ENCODE assay signal across 18 cellular contexts in genomic region chr17:63943745-63944144, GRCh38. TPM values are rescaled to one million over a fixed set of nuclear protein-coding genes. Genes with fewer than 3 reads are reported as not detected.
DNase-seq lines count a peak whose midpoint lies in the region; ATAC-seq and TF ChIP-seq lines count a peak whose summit lies in the region.
"Had no signal": no experiment of that assay in that cellular context is flagged by ENCODE, and none has a peak within 500 bp of the region (broad histone marks: within the 10 kb centered on the region; RNA-seq: fewer than 3 reads in every experiment).

No MANE protein-coding gene starts in this region.

- no peaks in the 10 kb centered on the region for H3F3A ChIP-seq in Loucy (ENCODE audit: low read depth)

- H3K27me3 ChIP-seq in DND-41 (ENCODE audit: insufficient read depth, low read length, poor library complexity) (no peaks in the 10 kb centered on the region), Loucy (ENCODE audit: insufficient read depth, low read length, poor library complexity, severe bottlenecking) (no peaks in the 10 kb centered on the region)

- H3K27ac ChIP-seq in DND-41 (ENCODE audit: low read length), result no peak overlapping the region
- H3K27ac ChIP-seq: C4-2B, GM23248 had no signal

- peak; percentile 23 for TF ChIP-seq CTCF in DND-41 (IDR thresholded peaks at IDR 0.05; ENCODE audit: borderline replicate concordance, extremely low read depth, low read length, poor library complexity, severe bottlenecking)
- peak; percentile 26; the same call in 1 of the 2 replicates for TF ChIP-seq CTCF in Loucy (conservative IDR thresholded peaks at IDR 0.05; ENCODE audit: low read length)
- peak; percentile 24 for TF ChIP-seq CTCF in fibroblast of villous mesenchyme (IDR thresholded peaks at IDR 0.05; ENCODE audit: insufficient read depth, low read depth, low read length)
- no peak for TF ChIP-seq CTCF in GM13976 (IDR thresholded peaks at IDR 0.05; ENCODE audit: borderline replicate concordance, control extremely low read depth, extremely low read depth, insufficient read depth, missing control alignments)

- H3K9me3 ChIP-seq in DND-41 (ENCODE audit: insufficient read depth, low read length, severe bottlenecking) (no peaks in the 10 kb centered on the region), Loucy (ENCODE audit: insufficient read depth, low read depth, low read length) (no peaks in the 10 kb centered on the region)

- H3K4me3 ChIP-seq in DND-41 (ENCODE audit: low read depth in 1 of 2, low read length in 2 of 2) (no peak overlapping the region), Loucy (ENCODE audit: low read length, poor library complexity, severe bottlenecking) (no peak overlapping the region), fibroblast of villous mesenchyme (ENCODE audit: low read depth, low read length) (no peak overlapping the region)
- H3K4me3 ChIP-seq: GM23248 had no signal

- no peak overlapping the region for H3K4me2 ChIP-seq in DND-41 (ENCODE audit: insufficient read depth, low read length)
- no peak overlapping the region for H3K4me2 ChIP-seq in Loucy (ENCODE audit: low read depth, low read length, poor library complexity, severe bottlenecking)

- H3K79me2 ChIP-seq in DND-41 (ENCODE audit: insufficient read depth, low read length) (no peaks in the 10 kb centered on the region), Loucy (ENCODE audit: insufficient read depth, low read length) (peaks cover 6% of the 10 kb centered on the region; the same call in 1 of the 2 replicates)

- H3K36me3 ChIP-seq in DND-41 (ENCODE audit: insufficient read depth, low read length), result no peaks in the 10 kb centered on the region
- no peaks in the 10 kb centered on the region for H3K36me3 ChIP-seq in Loucy (ENCODE audit: insufficient read depth, low read length)

- H3K9ac ChIP-seq in DND-41 (ENCODE audit: low read depth, low read length), result no peak overlapping the region
- H3K9ac ChIP-seq in Loucy (ENCODE audit: low read depth, low read length, poor library complexity, severe bottlenecking), result no peak overlapping the region
- H3K9ac ChIP-seq: GM23248 had no signal

- H3K9me2 ChIP-seq in Loucy (replicated peaks; ENCODE audit: low read depth, low read length), result no peaks in the 10 kb centered on the region

- no peak overlapping the region for H2AFZ ChIP-seq in DND-41 (ENCODE audit: low read depth, low read length)
- no peak overlapping the region for H2AFZ ChIP-seq in Loucy (ENCODE audit: low read length)
- H2AFZ ChIP-seq: GM23248 had no signal

- DNase-seq in DND-41, result no peak
- no peak for DNase-seq in fibroblast of villous mesenchyme (ENCODE audit: low read depth)
- no peak for DNase-seq in GM13976 (ENCODE audit: low spot score)
- no peak for DNase-seq in mucosa of gallbladder (ENCODE audit: low spot score)
- no peak for DNase-seq in NCI-H146 treated with DMSO at 0.1 percent for 48 hours (lab: John Stamatoyannopoulos, UW; ENCODE audit: unreplicated experiment)
- DNase-seq: activated CD4-positive, alpha-beta T cell treated with anti-CD3 and anti-CD28 coated beads, Interleukin-2, amount 50 U/mL, for 4 hours; activated effector memory CD4-positive, alpha-beta T cell treated with anti-CD3 and anti-CD28 coated beads, Interleukin-2, amount 50 U/mL, for 16 hours; effector CD4-positive, alpha-beta T cell; EL; GM23248; KBM-7; NCI-H1436; NCI-H510A treated with DMSO at 0.1 percent for 48 hours; small intestine; T-helper 2 cell had no signal

- in situ Hi-C loops in GM13976 (cut with MboI; ENCODE audit: low sequenced_read_pairs, unreplicated experiment), result no loop called here

- peaks cover 4% of the 10 kb centered on the region; the same call in 1 of the 2 replicates for H3K4me1 ChIP-seq in DND-41 (ENCODE audit: insufficient read depth, low read length)
- peaks cover 53% of the 10 kb centered on the region for H3K4me1 ChIP-seq in Loucy (ENCODE audit: insufficient read depth, low read length, poor library complexity, severe bottlenecking)

- no peaks in the 10 kb centered on the region for H4K20me1 ChIP-seq in DND-41 (ENCODE audit: insufficient read depth, low read length)
- H4K20me1 ChIP-seq in Loucy (ENCODE audit: insufficient read depth, low read length, poor library complexity, severe bottlenecking), result no peaks in the 10 kb centered on the region

- ATAC-seq in DND-41 (ENCODE audit: insufficient read depth, low read depth), result no peak

RNA-seq across cellular contexts. Expression of gene CD79B, which starts 11.6 kb away (rescaled TPM):
- total RNA-seq in fibroblast of villous mesenchyme (not detected in 2 replicates), mucosa of gallbladder (3.4 TPM)
- total RNA-seq: GM23248 had no signal

RNA-seq across cellular contexts. Expression of gene GH1, which starts 25.1 kb away (rescaled TPM):
- total RNA-seq in fibroblast of villous mesenchyme (not detected in 2 replicates), mucosa of gallbladder (not detected)
- total RNA-seq: GM23248, osteoblast had no signal

RNA-seq across cellular contexts. Expression of gene SCN4A, which starts 29.0 kb away (rescaled TPM):
- total RNA-seq in fibroblast of villous mesenchyme, result under 0.01 TPM in 1 of 2 replicates, not detected in the other
- 1.2 TPM for total RNA-seq in mucosa of gallbladder
- total RNA-seq: GM23248, osteoblast had no signal

RNA-seq across cellular contexts. Expression of gene CSHL1, which starts 32.7 kb away (rescaled TPM):
- total RNA-seq in fibroblast of villous mesenchyme, result not detected in 2 replicates
- not detected for total RNA-seq in mucosa of gallbladder
- total RNA-seq: GM23248, osteoblast had no signal

RNA-seq across cellular contexts. Expression of gene CSH1, which starts 47.4 kb away (rescaled TPM):
- total RNA-seq in fibroblast of villous mesenchyme (not detected in 2 replicates), mucosa of gallbladder (not detected)
- total RNA-seq: GM23248, osteoblast had no signal
